Comparison of ENCODE assay signal across 7 cellular contexts in genomic region chr7:12212051-12212485, GRCh38. TPM values are rescaled to one million over a fixed set of nuclear protein-coding genes. Genes with fewer than 3 reads are reported as not detected.
DNase-seq lines count a peak whose midpoint lies in the region; ATAC-seq, FAIRE-seq and TF ChIP-seq lines count a peak whose summit lies in the region.

No MANE protein-coding gene starts in this region.

- no peaks in the 10 kb centered on the region for H3K9me3 Mint-ChIP-seq in astrocyte (ENCODE audit: unreplicated experiment)

- 17% methylated on average over 4 of the region's 5 CpGs for WGBS in right lobe of liver (ENCODE audit: insufficient coverage, low coverage, low lambda C conversion rate, missing lambda C conversion rate)
- 16 to 25% methylated on average over 5 of the region's 5 CpGs for WGBS in thyroid gland, 2 donors

- H3K9ac ChIP-seq in astrocyte (ENCODE audit: low read length), result peak overlapping the region; percentile 87

- peak overlapping the region; percentile 84 for H3K27ac ChIP-seq in astrocyte (ENCODE audit: low read depth, low read length)
- peak overlapping the region; percentile 96 to 99 (median 98) for H3K27ac ChIP-seq in right lobe of liver
- H3K27ac ChIP-seq in thyroid gland, result peak overlapping the region; percentile 94 to 99 (median 97)

- H3K9me3 ChIP-seq in astrocyte (ENCODE audit: insufficient read depth, low read depth, low read length), result no peaks in the 10 kb centered on the region
- H3K9me3 ChIP-seq in right lobe of liver, result no peaks in the 10 kb centered on the region
- H3K9me3 ChIP-seq in thyroid gland, result no peaks in the 10 kb centered on the region

- H3K4me1 Mint-ChIP-seq in astrocyte (ENCODE audit: low read depth, unreplicated experiment), result peaks cover 4% of the 10 kb centered on the region

- H3K27me3 Mint-ChIP-seq in astrocyte (ENCODE audit: low read depth, unreplicated experiment), result no peaks in the 10 kb centered on the region

- H3K4me3 Mint-ChIP-seq in astrocyte (ENCODE audit: unreplicated experiment), result peak overlapping the region; percentile 100

- peak overlapping the region; percentile 94 for H2AFZ ChIP-seq in astrocyte (ENCODE audit: low read depth, low read length)

- peaks cover 33% of the 10 kb centered on the region for H3K79me2 ChIP-seq in astrocyte (ENCODE audit: insufficient read depth, low read length)

- no peaks in the 10 kb centered on the region for H4K20me1 ChIP-seq in astrocyte (ENCODE audit: insufficient read depth, low read length)

- H3K27me3 ChIP-seq in astrocyte (ENCODE audit: insufficient read depth, low read length) (no peaks in the 10 kb centered on the region), right lobe of liver (no peaks in the 10 kb centered on the region), thyroid gland (no peaks in the 10 kb centered on the region)

- TF ChIP-seq CTCF in GM12864 (IDR thresholded peaks at IDR 0.05; ENCODE audit: low read depth, low read length, missing control alignments) (no peak), astrocyte (IDR thresholded peaks at IDR 0.05; ENCODE audit: insufficient read depth, low read depth, low read length) (no peak), right lobe of liver (IDR thresholded peaks at IDR 0.05) (no peak), thyroid gland (IDR thresholded peaks at IDR 0.05) (no peak)

- H3K27ac Mint-ChIP-seq in astrocyte (ENCODE audit: unreplicated experiment), result peak overlapping the region; percentile 91

- no peak for DNase-seq in GM12864 (ENCODE audit: low read depth)
- DNase-seq in NCI-H187 treated with DMSO at 0.1 percent for 48 hours (lab: John Stamatoyannopoulos, UW), result peak; percentile 33
- peak; percentile 6 for DNase-seq in astrocyte (ENCODE audit: low read depth)
- DNase-seq in right lobe of liver, result no peak
- DNase-seq in thyroid gland, result peak; percentile 12 to 14

- H3K36me3 Mint-ChIP-seq in astrocyte (ENCODE audit: low read depth, unreplicated experiment), result peaks cover 3% of the 10 kb centered on the region

- H3K4me2 ChIP-seq in astrocyte (ENCODE audit: low read length), result peak overlapping the region; percentile 87

- no peaks in the 10 kb centered on the region for H3K36me3 ChIP-seq in astrocyte (ENCODE audit: insufficient read depth, low read length)
- peaks cover 0 to 12% (median 0%) of the 10 kb centered on the region in 4 donors for H3K36me3 ChIP-seq in right lobe of liver
- H3K36me3 ChIP-seq in thyroid gland, result no peaks in the 10 kb centered on the region

- H3K4me1 ChIP-seq in astrocyte (ENCODE audit: insufficient read depth, low read length) (peaks cover 5% of the 10 kb centered on the region), right lobe of liver (peaks cover 0 to 11% (median 0%) of the 10 kb centered on the region in 4 donors), thyroid gland (peaks cover 6 to 18% of the 10 kb centered on the region in 2 donors)

- TF ChIP-seq POLR2A in right lobe of liver (IDR thresholded peaks at IDR 0.05), result no peak
- TF ChIP-seq POLR2A in thyroid gland (IDR thresholded peaks at IDR 0.05), result no peak

- no peak for ATAC-seq in right lobe of liver
- no peak for ATAC-seq in HG02571 (IDR thresholded peaks at IDR 0.05; ENCODE audit: unreplicated experiment)
- ATAC-seq in GM19023 (IDR thresholded peaks at IDR 0.05; ENCODE audit: unreplicated experiment), result no peak

- peak overlapping the region; percentile 73 for H3K4me3 ChIP-seq in GM12864 (ENCODE audit: low read depth, low read length)
- H3K4me3 ChIP-seq in astrocyte (ENCODE audit: insufficient read depth, low read depth, low read length), result peak overlapping the region; percentile 86
- peak overlapping the region; percentile 72 to 74 (median 73) for H3K4me3 ChIP-seq in right lobe of liver
- H3K4me3 ChIP-seq in thyroid gland (replicated peaks in 1 of 3), result peak overlapping the region in 2 of 3 donors; percentile 54 to 78

- no peak for FAIRE-seq in astrocyte (lab: Jason Lieb, UNC)

- intact Hi-C loops in right lobe of liver (cut with DNase I) (no loop called here), thyroid gland (cut with DNase I) (no loop called here)

RNA-seq across cellular contexts. Expression of gene TMEM106B, which starts 1.0 kb away (rescaled TPM):
- total RNA-seq in astrocyte (42.8 and 42.9 TPM in 2 replicates), right lobe of liver (10 to 100 TPM; 26.9 to 64.5 (median 31.7) TPM), thyroid gland (100 to 1,000 TPM in 2 of 4 donors, 10 to 100 TPM in 2; 91.4 to 135 (median 108) TPM)

Comparison
In these comparisons a context has a peak if more than half of its experiments do, and no peak if none do; other contexts are left out.
1. DNase-seq: peak in NCI-H187 treated with DMSO at 0.1 percent for 48 hours (single experiment), astrocyte (single experiment) and thyroid gland (2 of 2); none in GM12864 (single experiment) and right lobe of liver (0 of 3).
2. Peak in every context shown above with its lines, with median percentiles within 50 percentile points of each other: H3K4me3 ChIP-seq and H3K27ac ChIP-seq.